ENCODE assay signal across 1 cellular context in genomic region chr7:2509298-2509906, GRCh38.
TF ChIP-seq lines count a peak whose summit lies in the region.

No MANE protein-coding gene starts in this region.

TF ChIP-seq in GM23338, 12 proteins besides CTCF, POLR2A, EP300 and RAD21:
- no peak for TF ChIP-seq ZNF114 (CRISPR knock-in tag; IDR thresholded peaks at IDR 0.05)
- TF ChIP-seq ZNF462 (CRISPR knock-in tag; IDR thresholded peaks at IDR 0.05): no peak
- TF ChIP-seq JUNB (IDR thresholded peaks at IDR 0.05; ENCODE audit: unreplicated experiment): no peak
- TF ChIP-seq ETS1 (IDR thresholded peaks at IDR 0.05): no peak
- no peak for TF ChIP-seq REST (IDR thresholded peaks at IDR 0.05; ENCODE audit: unreplicated experiment)
- no peak for TF ChIP-seq CREB1 (CRISPR knock-in tag; IDR thresholded peaks at IDR 0.05; ENCODE audit: low read depth)
